Comparison of ENCODE assay signal across 21 cellular contexts in genomic region chr9:101707708-101708107, GRCh38. TPM values are rescaled to one million over a fixed set of nuclear protein-coding genes. Genes with fewer than 3 reads are reported as not detected.
"Had no signal": no experiment of that assay in that cellular context is flagged by ENCODE, and none has a peak within 500 bp of the region (broad histone marks: within the 10 kb centered on the region; RNA-seq: fewer than 3 reads in every experiment).

No MANE protein-coding gene starts in this region.

- H3K27ac ChIP-seq: epithelial cell of prostate, gastrocnemius medialis, heart right ventricle, psoas muscle, upper lobe of left lung had no signal

- DNase-seq: activated B cell treated with CpG ODN at 0.5 μM for 24 hours; activated CD4-positive, alpha-beta T cell treated with anti-CD3 and anti-CD28 coated beads for 48 hours; activated CD8-positive, alpha-beta memory T cell treated with anti-CD3 and anti-CD28 coated beads, Interleukin-2, amount 50 U/mL, for 48 hours; activated naive CD4-positive, alpha-beta T cell; activated naive CD8-positive, alpha-beta T cell treated with anti-CD3 and anti-CD28 coated beads, Interleukin-2, amount 10 ng/mL, durations not matched to agents 7 days and 5 days; anterior cingulate cortex; gastrocnemius medialis; heart right ventricle; psoas muscle; T-helper 1 cell; T1000; upper lobe of left lung had no signal

- H3K27ac Mint-ChIP-seq: activated B cell treated with CpG ODN at 0.5 μM for 24 hours; activated naive CD8-positive, alpha-beta T cell treated with anti-CD3 and anti-CD28 coated beads, Interleukin-2, amount 10 ng/mL, durations not matched to agents 7 days and 5 days; mesothelial cell of epicardium; stimulated activated naive CD8-positive, alpha-beta T cell treated with anti-CD3 and anti-CD28 coated beads, Interleukin-15, Interleukin-2, amounts not matched to agents 100 ng/mL and 50 ng/mL, for 24 hours had no signal

- H3K36me3 Mint-ChIP-seq: activated naive CD8-positive, alpha-beta T cell treated with anti-CD3 and anti-CD28 coated beads, Interleukin-2, amount 10 ng/mL, durations not matched to agents 7 days and 5 days; mesothelial cell of epicardium had no signal

- H3K4me1 ChIP-seq: gastrocnemius medialis, psoas muscle had no signal

- H3K4me3 Mint-ChIP-seq: activated B cell treated with CpG ODN at 0.5 μM for 24 hours; activated naive CD8-positive, alpha-beta T cell treated with anti-CD3 and anti-CD28 coated beads, Interleukin-2, amount 10 ng/mL, durations not matched to agents 7 days and 5 days; mesothelial cell of epicardium; neural crest cell; stimulated activated naive CD8-positive, alpha-beta T cell treated with anti-CD3 and anti-CD28 coated beads, Interleukin-15, Interleukin-2, amounts not matched to agents 100 ng/mL and 50 ng/mL, for 24 hours had no signal

- H3K36me3 ChIP-seq: gastrocnemius medialis, heart right ventricle, upper lobe of left lung had no signal

- H3K9me3 ChIP-seq: gastrocnemius medialis, heart right ventricle, psoas muscle, upper lobe of left lung had no signal

- H3K9me3 Mint-ChIP-seq: activated B cell treated with CpG ODN at 0.5 μM for 24 hours; activated naive CD8-positive, alpha-beta T cell treated with anti-CD3 and anti-CD28 coated beads, Interleukin-2, amount 10 ng/mL, durations not matched to agents 7 days and 5 days; mesothelial cell of epicardium; stimulated activated naive CD8-positive, alpha-beta T cell treated with anti-CD3 and anti-CD28 coated beads, Interleukin-15, Interleukin-2, amounts not matched to agents 100 ng/mL and 50 ng/mL, for 24 hours had no signal

- H3K27me3 ChIP-seq: gastrocnemius medialis, upper lobe of left lung had no signal

- H3K4me3 ChIP-seq: gastrocnemius medialis, heart right ventricle, lung, psoas muscle, upper lobe of left lung had no signal

RNA-seq across cellular contexts. Expression of gene GRIN3A, which starts 30.7 kb away (rescaled TPM):
- total RNA-seq: activated B cell treated with CpG ODN at 0.5 μM for 24 hours; activated naive CD8-positive, alpha-beta T cell treated with anti-CD3 and anti-CD28 coated beads, Interleukin-2, amount 10 ng/mL, durations not matched to agents 7 days and 5 days; bronchial epithelial cell; chondrocyte; dermis microvascular lymphatic vessel endothelial cell; gastrocnemius medialis; myocyte had no signal
